In genomic region chr7:26863504-26864308, GRCh38 we compare ENCODE assay signal across 8 cellular contexts. TPM values are rescaled to one million over a fixed set of nuclear protein-coding genes. Genes with fewer than 3 reads are reported as not detected.
DNase-seq lines count a peak whose midpoint lies in the region; ATAC-seq and TF ChIP-seq lines count a peak whose summit lies in the region.

No MANE protein-coding gene starts in this region.

- H4K20me1 ChIP-seq in osteoblast (ENCODE audit: insufficient read depth, low read length): no peaks in the 10 kb centered on the region

- H3K4me3 ChIP-seq in fibroblast of pulmonary artery (replicated peaks; ENCODE audit: low read depth, low read length): peak overlapping the region; percentile 92
- H3K4me3 ChIP-seq in osteoblast (ENCODE audit: insufficient read depth, low read length): peak overlapping the region; percentile 85

- H3K27me3 ChIP-seq in osteoblast (ENCODE audit: insufficient read depth, low read length): peaks cover 4% of the 10 kb centered on the region

- ATAC-seq in GM19397 (IDR thresholded peaks at IDR 0.05; ENCODE audit: unreplicated experiment) (peak; percentile 19), GM19324 (IDR thresholded peaks at IDR 0.05; ENCODE audit: low FRiP score, unreplicated experiment) (no peak)

- peak overlapping the region; percentile 91 for H2AFZ ChIP-seq in osteoblast (ENCODE audit: low read length)

- peaks cover 30% of the 10 kb centered on the region for H3K79me2 ChIP-seq in osteoblast (ENCODE audit: insufficient read depth, low read length)

- peak; percentile 31 for DNase-seq in DMS 273 treated with DMSO at 0.1 percent for 48 hours (lab: John Stamatoyannopoulos, UW)
- DNase-seq in LHCN-M2 (ENCODE audit: low read depth): peak; percentile 49
- peak; percentile 1 to 2 for DNase-seq in activated CD4-positive, alpha-beta T cell treated with anti-CD3 and anti-CD28 coated beads, Interleukin-2, amount 50 U/mL, for 4 hours
- peak; percentile 43 for DNase-seq in fibroblast of pulmonary artery (ENCODE audit: low read depth)
- no peak for DNase-seq in osteoblast (ENCODE audit: insufficient read length, low spot score, missing footprints)
- DNase-seq in hippocampal formation (lab: John Stamatoyannopoulos, UW): no peak

- no peak for TF ChIP-seq CTCF in fibroblast of pulmonary artery (IDR thresholded peaks at IDR 0.05; ENCODE audit: low read length, missing control alignments)
- TF ChIP-seq CTCF in osteoblast (IDR thresholded peaks at IDR 0.05; ENCODE audit: extremely low read depth, low read depth, low read length): no peak

- H3K36me3 ChIP-seq in osteoblast (ENCODE audit: insufficient read depth, low read length): no peaks in the 10 kb centered on the region

- H3K4me1 ChIP-seq in osteoblast (ENCODE audit: insufficient read depth, low read length): peaks cover 7% of the 10 kb centered on the region

- H3K27ac ChIP-seq in osteoblast (ENCODE audit: low read depth, low read length): peak overlapping the region; percentile 69

- peak overlapping the region; percentile 88 for H3K4me2 ChIP-seq in osteoblast (ENCODE audit: insufficient read depth, low read length)

- H3K9me3 ChIP-seq in osteoblast (ENCODE audit: low read depth, low read length): no peaks in the 10 kb centered on the region

RNA-seq across cellular contexts. Expression of gene SKAP2, which starts 0.7 kb away (rescaled TPM):
- total RNA-seq in LHCN-M2 (2014; rRNA removed): 43.7 and 60.7 TPM in 2 replicates
- polyA plus RNA-seq in LHCN-M2 (2012): 12.3 TPM
- total RNA-seq in osteoblast: 19.5 and 21.8 TPM in 2 replicates

Comparison
In these comparisons a context has a peak if more than half of its experiments do, and no peak if none do; other contexts are left out.
1. DNase-seq: peak in DMS 273 treated with DMSO at 0.1 percent for 48 hours (single experiment), LHCN-M2 (single experiment), activated CD4-positive, alpha-beta T cell treated with anti-CD3 and anti-CD28 coated beads, Interleukin-2, amount 50 U/mL, for 4 hours (2 of 2) and fibroblast of pulmonary artery (single experiment); none in osteoblast (single experiment) and hippocampal formation (0 of 2).